In genomic region chr12:122449317-122449716, GRCh38 we compare ENCODE assay signal across 11 cellular contexts. TPM values are rescaled to one million over a fixed set of nuclear protein-coding genes. Genes with fewer than 3 reads are reported as not detected.
DNase-seq lines count a peak whose midpoint lies in the region; ATAC-seq and FAIRE-seq lines count a peak whose summit lies in the region.
"Had no signal": no experiment of that assay in that cellular context is flagged by ENCODE, and none has a peak within 500 bp of the region (broad histone marks: within the 10 kb centered on the region; RNA-seq: fewer than 3 reads in every experiment).

No MANE protein-coding gene starts in this region.

- no peak for FAIRE-seq in small intestine (lab: Jason Lieb, UNC)

- peak; percentile 9 to 12 for DNase-seq in activated CD4-positive, alpha-beta T cell treated with anti-CD3 and anti-CD28 coated beads, Interleukin-2, amount 50 U/mL, for 48 hours
- no peak for DNase-seq in activated CD4-positive, alpha-beta T cell treated with anti-CD3 and anti-CD28 coated beads, Interleukin-2, amount 50 U/mL, for 4 hours
- DNase-seq in NOMO-1 (lab: John Stamatoyannopoulos, UW; ENCODE audit: unreplicated experiment in 2 of 2) (peak; percentile 74 to 93), dedifferentiated amniotic fluid mesenchymal stem cell (ENCODE audit: extremely low spot score) (peak; percentile 61), small intestine (peak; percentile 80), H7 (no peak), NAMALWA (ENCODE audit: low spot score) (no peak)
- DNase-seq: effector CD4-positive, alpha-beta T cell; NCI-H2081 treated with DMSO at 0.1 percent for 48 hours; WERI-Rb-1 had no signal

- H3K4me1 ChIP-seq in small intestine (ENCODE audit: control insufficient read depth in 2 of 2, insufficient read depth in 1 of 2, low read depth in 1 of 2, low read length in 1 of 2) = peaks cover 0 to 2% of the 10 kb centered on the region in 2 donors

- ATAC-seq in HG03159 (IDR thresholded peaks at IDR 0.05; ENCODE audit: unreplicated experiment) = no peak

- 89 to 96% (median 93%) methylated on average over 2 of the region's 2 CpGs for WGBS in small intestine, 3 donors

- no peak overlapping the region for H3K27ac ChIP-seq in small intestine (ENCODE audit: low read depth in 1 of 2, low read length in 1 of 2)
- H3K27ac ChIP-seq: WERI-Rb-1 had no signal

- no peaks in the 10 kb centered on the region for H3K27me3 ChIP-seq in small intestine (ENCODE audit: control insufficient read depth in 2 of 2, insufficient read depth in 2 of 2, low read length in 2 of 2)
- H3K27me3 ChIP-seq in H7 (ENCODE audit: control insufficient read depth, insufficient read depth, low read length) = no peaks in the 10 kb centered on the region

- H3K4me3 ChIP-seq in small intestine (ENCODE audit: low read depth in 1 of 2, low read length in 2 of 2) = no peak overlapping the region
- no peak overlapping the region for H3K4me3 ChIP-seq in H7 (ENCODE audit: insufficient read depth, low read depth, low read length)

- no peaks in the 10 kb centered on the region for H3K9me3 ChIP-seq in small intestine (ENCODE audit: control insufficient read depth, low read depth)

- H3K36me3 ChIP-seq in small intestine (ENCODE audit: control insufficient read depth in 2 of 2, insufficient read depth in 2 of 2, low read length in 2 of 2) = no peaks in the 10 kb centered on the region
- H3K36me3 ChIP-seq in H7 (replicated peaks; ENCODE audit: control insufficient read depth, insufficient read depth, low read length) = no peaks in the 10 kb centered on the region
- H3K36me3 ChIP-seq: WERI-Rb-1 had no signal

RNA-seq across cellular contexts. Expression of gene CLIP1, which starts 26.8 kb away (rescaled TPM):
- 10 to 100 TPM; 16.1 to 22.7 (median 16.8) TPM for polyA plus RNA-seq in small intestine
- 21.7 and 24.8 TPM in 2 replicates for total RNA-seq in H7 (2014; rRNA removed; shearing (Covaris generic))

RNA-seq across cellular contexts. Expression of gene ZCCHC8, which starts 51.4 kb away (rescaled TPM):
- polyA plus RNA-seq in small intestine = 10 to 100 TPM; 14.6 to 23.9 (median 18.0) TPM
- 28.0 and 30.5 TPM in 2 replicates for total RNA-seq in H7 (2014; rRNA removed; shearing (Covaris generic))

Comparison
In these comparisons a context has a peak if more than half of its experiments do, and no peak if none do; other contexts are left out.
1. DNase-seq: peak in activated CD4-positive, alpha-beta T cell treated with anti-CD3 and anti-CD28 coated beads, Interleukin-2, amount 50 U/mL, for 48 hours (2 of 2), NOMO-1 (2 of 2), dedifferentiated amniotic fluid mesenchymal stem cell (single experiment) and small intestine (single experiment); none in activated CD4-positive, alpha-beta T cell treated with anti-CD3 and anti-CD28 coated beads, Interleukin-2, amount 50 U/mL, for 4 hours (0 of 2), H7 (single experiment) and NAMALWA (single experiment).